Comparison of ENCODE assay signal across 16 cellular contexts in genomic region chr19:58552655-58553054, GRCh38. TPM values are rescaled to one million over a fixed set of nuclear protein-coding genes. Genes with fewer than 3 reads are reported as not detected.
DNase-seq lines count a peak whose midpoint lies in the region; ATAC-seq, FAIRE-seq and TF ChIP-seq lines count a peak whose summit lies in the region.
"Had no signal": no experiment of that assay in that cellular context is flagged by ENCODE, and none has a peak within 500 bp of the region (broad histone marks: within the 10 kb centered on the region; RNA-seq: fewer than 3 reads in every experiment).

No MANE protein-coding gene starts in this region.

- no peak for DNase-seq in HepG2 (ENCODE audit: low spot score)
- DNase-seq in right lobe of liver = no peak
- DNase-seq in T-helper 17 cell = no peak
- no peak for DNase-seq in endodermal cell
- DNase-seq in type B pancreatic cell (ENCODE audit: extremely low spot score, unreplicated experiment) = no peak
- DNase-seq in cerebellar cortex (ENCODE audit: low spot score) = no peak
- DNase-seq in midbrain (lab: John Stamatoyannopoulos, UW) = no peak
- DNase-seq in HT-29 (ENCODE audit: low spot score) = no peak
- DNase-seq: activated CD8-positive, alpha-beta memory T cell treated with anti-CD3 and anti-CD28 coated beads for 24 hours; amniotic stem cell; DMS53; mucosa of descending colon; NCI-H2029; NCI-H526 had no signal

- no peak for TF ChIP-seq EP300 in HepG2 (IDR thresholded peaks at IDR 0.05; ENCODE audit: low read depth in 2 of 2, low read length in 2 of 2)
- TF ChIP-seq EP300 in HepG2 (CRISPR knock-in tag; IDR thresholded peaks at IDR 0.05; ENCODE audit: borderline replicate concordance) = no peak

- H3K9ac ChIP-seq in HepG2 (ENCODE audit: insufficient read depth, low read depth, low read length) (no peak overlapping the region), endodermal cell (ENCODE audit: extremely low read depth, low read length, poor library complexity, severe bottlenecking) (no peak overlapping the region)

- H3K9me3 ChIP-seq in HepG2 (ENCODE audit: low read length) = no peaks in the 10 kb centered on the region
- H3K9me3 ChIP-seq in right lobe of liver = no peaks in the 10 kb centered on the region
- no peaks in the 10 kb centered on the region for H3K9me3 ChIP-seq in T-helper 17 cell (ENCODE audit: control insufficient read depth, low read length, poor library complexity, severe bottlenecking)
- H3K9me3 ChIP-seq in endodermal cell (ENCODE audit: control insufficient read depth, low read length) = no peaks in the 10 kb centered on the region
- H3K9me3 ChIP-seq: mucosa of descending colon had no signal

- H3K27me3 Mint-ChIP-seq in T-helper 17 cell = no peaks in the 10 kb centered on the region
- H3K27me3 Mint-ChIP-seq in endodermal cell (ENCODE audit: insufficient read depth) = no peaks in the 10 kb centered on the region
- H3K27me3 Mint-ChIP-seq in type B pancreatic cell = no peaks in the 10 kb centered on the region

- WGBS in HepG2 (ENCODE audit: low lambda C conversion rate) = 99% methylated on average over 2 of the region's 2 CpGs
- 88% methylated on average over 2 of the region's 2 CpGs for WGBS in right lobe of liver (ENCODE audit: insufficient coverage, low coverage, low lambda C conversion rate, missing lambda C conversion rate)
- WGBS in endodermal cell (ENCODE audit: insufficient coverage in 1 of 2, insufficient read length in 1 of 2), 2 experiments = 85 to 99% methylated on average over 2 of the region's 2 CpGs

- no peak for TF ChIP-seq CTCF in HepG2 (CRISPR knock-in tag; IDR thresholded peaks at IDR 0.05)
- no peak for TF ChIP-seq CTCF in right lobe of liver (IDR thresholded peaks at IDR 0.05)
- no peak for TF ChIP-seq CTCF in endodermal cell (conservative IDR thresholded peaks at IDR 0.05)
- no peak for TF ChIP-seq CTCF in type B pancreatic cell (conservative IDR thresholded peaks at IDR 0.05)

- H2AFZ ChIP-seq in HepG2 (ENCODE audit: low read length) = no peak overlapping the region

- H3K36me3 Mint-ChIP-seq in T-helper 17 cell (ENCODE audit: low read depth) = peaks cover 12% of the 10 kb centered on the region
- H3K36me3 Mint-ChIP-seq in endodermal cell (ENCODE audit: low read depth) = peaks cover 57% of the 10 kb centered on the region
- peaks cover 27% of the 10 kb centered on the region for H3K36me3 Mint-ChIP-seq in type B pancreatic cell

- no peak for TF ChIP-seq RAD21 in HepG2 (CRISPR knock-in tag; IDR thresholded peaks at IDR 0.05)

- POLR2A ChIA-PET in HepG2 (lab: Yijun Ruan, JAX) = interaction anchor here (0.6 to 3.5 kb wide), 3 partner anchors 8 to 33 kb away, joined by 3 to 58 read pairs (median 31); partner anchors contain the start of genes TRIM28 and ZBTB45

- H3K4me3 ChIP-seq in HepG2 (replicated peaks in 1 of 3; ENCODE audit: insufficient read depth in 1 of 3, low read depth in 2 of 3, low read length in 3 of 3) = no peak overlapping the region
- H3K4me3 ChIP-seq in right lobe of liver = no peak overlapping the region
- H3K4me3 ChIP-seq in endodermal cell (ENCODE audit: low read length) = no peak overlapping the region
- H3K4me3 ChIP-seq: mucosa of descending colon had no signal

- H3K79me2 ChIP-seq in HepG2 (ENCODE audit: insufficient read depth, low read length) = peaks cover 26% of the 10 kb centered on the region

- H3K36me3 ChIP-seq in HepG2 (replicated peaks in 1 of 2; ENCODE audit: control insufficient read depth in 1 of 2, insufficient read depth in 2 of 2, low read length in 2 of 2) = peaks cover 35 to 58% of the 10 kb centered on the region in 2 experiments
- peaks cover 17 to 68% (median 37%) of the 10 kb centered on the region in 4 donors for H3K36me3 ChIP-seq in right lobe of liver
- H3K36me3 ChIP-seq in endodermal cell (ENCODE audit: control insufficient read depth, insufficient read depth, low read length) = peaks cover 78% of the 10 kb centered on the region

- CTCF ChIA-PET in HepG2 (lab: Yijun Ruan, JAX; ENCODE audit: low intra/inter-chr PET ratio, low total read pairs) = no interaction called here

- BruUV-seq in HepG2 (replicated peaks; lab: Mats Ljungman, UMichigan) = no TSS peak

- H4K20me1 ChIP-seq in HepG2 (ENCODE audit: insufficient read depth, low read length) = peaks cover 22% of the 10 kb centered on the region

- peaks cover 32% of the 10 kb centered on the region for H3K4me1 ChIP-seq in HepG2 (ENCODE audit: insufficient read depth, low read length)
- peaks cover 0 to 22% (median 6%) of the 10 kb centered on the region in 4 donors for H3K4me1 ChIP-seq in right lobe of liver
- H3K4me1 ChIP-seq in endodermal cell (ENCODE audit: control insufficient read depth, insufficient read depth, low read length) = no peaks in the 10 kb centered on the region

- no peak for ATAC-seq in HepG2
- no peak for ATAC-seq in right lobe of liver
- ATAC-seq in T-helper 17 cell = no peak
- ATAC-seq: esophagus mucosa, mucosa of descending colon had no signal

- H3K4me1 Mint-ChIP-seq in T-helper 17 cell = peaks cover 39% of the 10 kb centered on the region
- H3K4me1 Mint-ChIP-seq in endodermal cell = peaks cover 27% of the 10 kb centered on the region
- H3K4me1 Mint-ChIP-seq in type B pancreatic cell (ENCODE audit: unreplicated experiment) = peaks cover 20% of the 10 kb centered on the region

- FAIRE-seq in HepG2 (lab: Jason Lieb, UNC) = no peak
- FAIRE-seq: colon had no signal

- H3K27ac ChIP-seq in HepG2 (ENCODE audit: extremely low read length, insufficient read depth, low read length) (peak overlapping the region; percentile 34), right lobe of liver (no peak overlapping the region), endodermal cell (ENCODE audit: low read depth, low read length) (no peak overlapping the region)

- H3K4me3 Mint-ChIP-seq in T-helper 17 cell (peak overlapping the region; percentile 73), endodermal cell (no peak overlapping the region), type B pancreatic cell (peak overlapping the region; percentile 13)

- peak overlapping the region; percentile 98 for H3K27ac Mint-ChIP-seq in T-helper 17 cell
- H3K27ac Mint-ChIP-seq in endodermal cell = peak overlapping the region; percentile 24
- H3K27ac Mint-ChIP-seq in type B pancreatic cell = peak overlapping the region; percentile 57

- H3K27me3 ChIP-seq in HepG2 (ENCODE audit: control insufficient read depth in 1 of 2, insufficient read depth in 2 of 2, low read length in 2 of 2) (no peaks in the 10 kb centered on the region), right lobe of liver (no peaks in the 10 kb centered on the region), endodermal cell (ENCODE audit: control insufficient read depth, insufficient read depth, low read length, poor library complexity, severe bottlenecking) (no peaks in the 10 kb centered on the region)

- TF ChIP-seq POLR2A in HepG2 (IDR thresholded peaks at IDR 0.05; ENCODE audit: insufficient read depth in 1 of 2, low read depth in 2 of 2, low read length in 2 of 2) (no peak), right lobe of liver (IDR thresholded peaks at IDR 0.05) (no peak)

- H3K9me3 Mint-ChIP-seq in endodermal cell (no peaks in the 10 kb centered on the region), type B pancreatic cell (no peaks in the 10 kb centered on the region)

- H3K4me2 ChIP-seq in HepG2 (ENCODE audit: low read depth, low read length) = no peak overlapping the region

- intact Hi-C loops in HepG2 (cut with micrococcal nuclease; ENCODE audit: unreplicated experiment) (no loop called here), right lobe of liver (cut with DNase I) (no loop called here)

- in situ Hi-C loops in HepG2 (cut with HindIII; ENCODE audit: extremely low pct_ligation_motif_present, low pct_unique_long_range_greater_than_20kb) = no loop called here

RNA-seq across cellular contexts. Expression of gene CHMP2A, which starts 2.2 kb away (rescaled TPM):
- total RNA-seq in HepG2 (2016; rRNA removed; fragmentation: Illumina TruSeq; extraction: Trizol) = 55.0 and 70.9 TPM in 2 replicates
- 45.6 and 61.8 TPM in 2 replicates for total RNA-seq in HepG2 (2016; cell fraction: cytosol; rRNA removed; fragmentation: Illumina TruSeq; extraction: Trizol; ENCODE audit: low read depth)
- total RNA-seq in HepG2 (2016; cell fraction: insoluble cytoplasmic fraction; rRNA removed; fragmentation: Illumina TruSeq; extraction: Trizol) = 56.2 and 72.4 TPM in 2 replicates
- 35.3 and 50.0 TPM in 2 replicates for total RNA-seq in HepG2 (2016; cell fraction: membrane; rRNA removed; fragmentation: Illumina TruSeq; extraction: Trizol)
- 22.1 and 25.7 TPM in 2 replicates for total RNA-seq in HepG2 (2016; cell fraction: nucleus; rRNA removed; fragmentation: Illumina TruSeq; extraction: Trizol)
- 49.7 and 51.4 TPM in 2 replicates for polyA plus RNA-seq in HepG2 (2011; rRNA removed)
- 61.9 and 66.7 TPM in 2 replicates for polyA plus RNA-seq in HepG2 (2011; cell fraction: cytosol; rRNA removed)
- 108 and 113 TPM in 2 replicates for polyA plus RNA-seq in HepG2 (2011; cell fraction: nucleus; rRNA removed)
- 41.7 and 46.0 TPM in 2 replicates for polyA plus RNA-seq in HepG2 (2012)
- polyA plus RNA-seq in HepG2 (2016; cell fraction: cytosol; fragmentation: Illumina TruSeq; extraction: Trizol; ENCODE audit: low read depth) = 56.7 and 73.4 TPM in 2 replicates
- 88.0 and 94.2 TPM in 2 replicates for polyA plus RNA-seq in HepG2 (2016; cell fraction: insoluble cytoplasmic fraction; fragmentation: Illumina TruSeq; extraction: Trizol; ENCODE audit: low read depth)
- 38.7 and 48.0 TPM in 2 replicates for polyA plus RNA-seq in HepG2 (2016; cell fraction: membrane; fragmentation: Illumina TruSeq; extraction: Trizol; ENCODE audit: low read depth)
- polyA plus RNA-seq in HepG2 (2016; cell fraction: nucleus; fragmentation: Illumina TruSeq; extraction: Trizol; ENCODE audit: insufficient read depth, low read depth) = 55.6 and 56.2 TPM in 2 replicates
- polyA minus RNA-seq in HepG2 (2011; rRNA and poly(A)+ RNA removed; ENCODE audit: low replicate concordance) = 46.3 and 131 TPM in 2 replicates
- polyA minus RNA-seq in HepG2 (2011; cell fraction: cytosol; rRNA and poly(A)+ RNA removed) = 25.4 and 27.7 TPM in 2 replicates
- polyA minus RNA-seq in HepG2 (2011; cell fraction: nucleus; rRNA and poly(A)+ RNA removed) = 21.0 and 24.5 TPM in 2 replicates
- 10 to 100 TPM; 62.1 to 90.9 (median 70.7) TPM for total RNA-seq in right lobe of liver
- 10 to 100 TPM; 74.8 to 88.8 TPM for total RNA-seq in T-helper 17 cell
- total RNA-seq in endodermal cell = 100 to 1,000 TPM in 1 of 2 donors, 10 to 100 TPM in 1; 97.7 to 147 TPM
- polyA plus RNA-seq in endodermal cell (2013, experiment 1 of 2) = 99.3 TPM
- 93.6 TPM for polyA plus RNA-seq in endodermal cell (2013, experiment 2 of 2)
- 86.5 and 97.7 TPM in 2 replicates for total RNA-seq in type B pancreatic cell (ENCODE audit: low replicate concordance)
- total RNA-seq in HT-29 (2014; rRNA removed; shearing (Covaris generic)) = 236 and 268 TPM in 2 replicates

RNA-seq across cellular contexts. Expression of gene UBE2M, which starts 5.8 kb away (rescaled TPM):
- total RNA-seq in HepG2 (2016; rRNA removed; fragmentation: Illumina TruSeq; extraction: Trizol) (29.5 and 36.2 TPM in 2 replicates), right lobe of liver (10 to 100 TPM; 16.0 to 23.5 (median 20.7) TPM), T-helper 17 cell (10 to 100 TPM; 36.1 to 63.5 TPM), endodermal cell (100 to 1,000 TPM in 1 of 2 donors, 10 to 100 TPM in 1; 90.8 to 116 TPM), type B pancreatic cell (ENCODE audit: low replicate concordance) (78.0 and 81.9 TPM in 2 replicates)
- total RNA-seq in HepG2 (2016; cell fraction: cytosol; rRNA removed; fragmentation: Illumina TruSeq; extraction: Trizol; ENCODE audit: low read depth) = 14.2 and 15.5 TPM in 2 replicates
- total RNA-seq in HepG2 (2016; cell fraction: insoluble cytoplasmic fraction; rRNA removed; fragmentation: Illumina TruSeq; extraction: Trizol) = 25.4 and 36.1 TPM in 2 replicates
- total RNA-seq in HepG2 (2016; cell fraction: membrane; rRNA removed; fragmentation: Illumina TruSeq; extraction: Trizol) = 26.0 and 30.0 TPM in 2 replicates
- 14.4 and 19.6 TPM in 2 replicates for total RNA-seq in HepG2 (2016; cell fraction: nucleus; rRNA removed; fragmentation: Illumina TruSeq; extraction: Trizol)
- polyA plus RNA-seq in HepG2 (2011; rRNA removed) = 50.3 and 55.5 TPM in 2 replicates
- 32.0 and 34.7 TPM in 2 replicates for polyA plus RNA-seq in HepG2 (2011; cell fraction: cytosol; rRNA removed)
- 59.9 and 61.9 TPM in 2 replicates for polyA plus RNA-seq in HepG2 (2011; cell fraction: nucleus; rRNA removed)
- polyA plus RNA-seq in HepG2 (2012) = 47.3 and 47.7 TPM in 2 replicates
- polyA plus RNA-seq in HepG2 (2016; cell fraction: cytosol; fragmentation: Illumina TruSeq; extraction: Trizol; ENCODE audit: low read depth) = 22.8 and 27.9 TPM in 2 replicates
- polyA plus RNA-seq in HepG2 (2016; cell fraction: insoluble cytoplasmic fraction; fragmentation: Illumina TruSeq; extraction: Trizol; ENCODE audit: low read depth) = 54.2 and 62.5 TPM in 2 replicates
- 30.4 and 40.6 TPM in 2 replicates for polyA plus RNA-seq in HepG2 (2016; cell fraction: membrane; fragmentation: Illumina TruSeq; extraction: Trizol; ENCODE audit: low read depth)
- 53.2 and 66.7 TPM in 2 replicates for polyA plus RNA-seq in HepG2 (2016; cell fraction: nucleus; fragmentation: Illumina TruSeq; extraction: Trizol; ENCODE audit: insufficient read depth, low read depth)
- polyA minus RNA-seq in HepG2 (2011; rRNA and poly(A)+ RNA removed; ENCODE audit: low replicate concordance) = 39.7 and 154 TPM in 2 replicates
- polyA minus RNA-seq in HepG2 (2011; cell fraction: cytosol; rRNA and poly(A)+ RNA removed) = 26.9 and 27.3 TPM in 2 replicates
- 20.8 and 23.0 TPM in 2 replicates for polyA minus RNA-seq in HepG2 (2011; cell fraction: nucleus; rRNA and poly(A)+ RNA removed)
- 92.6 TPM for polyA plus RNA-seq in endodermal cell (2013, experiment 1 of 2)
- polyA plus RNA-seq in endodermal cell (2013, experiment 2 of 2) = 101 TPM
- total RNA-seq in HT-29 (2014; rRNA removed; shearing (Covaris generic)) = 201 and 242 TPM in 2 replicates

RNA-seq across cellular contexts. Expression of gene TRIM28, which starts 8.8 kb away (rescaled TPM):
- 302 and 361 TPM in 2 replicates for total RNA-seq in HepG2 (2016; rRNA removed; fragmentation: Illumina TruSeq; extraction: Trizol)
- total RNA-seq in HepG2 (2016; cell fraction: cytosol; rRNA removed; fragmentation: Illumina TruSeq; extraction: Trizol; ENCODE audit: low read depth) = 29.3 and 34.8 TPM in 2 replicates
- 282 and 373 TPM in 2 replicates for total RNA-seq in HepG2 (2016; cell fraction: insoluble cytoplasmic fraction; rRNA removed; fragmentation: Illumina TruSeq; extraction: Trizol)
- total RNA-seq in HepG2 (2016; cell fraction: membrane; rRNA removed; fragmentation: Illumina TruSeq; extraction: Trizol) = 118 and 119 TPM in 2 replicates
- 266 and 307 TPM in 2 replicates for total RNA-seq in HepG2 (2016; cell fraction: nucleus; rRNA removed; fragmentation: Illumina TruSeq; extraction: Trizol)
- 439 and 461 TPM in 2 replicates for polyA plus RNA-seq in HepG2 (2011; rRNA removed)
- polyA plus RNA-seq in HepG2 (2011; cell fraction: cytosol; rRNA removed) = 192 and 284 TPM in 2 replicates
- polyA plus RNA-seq in HepG2 (2011; cell fraction: nucleus; rRNA removed) = 913 and 1,149 TPM in 2 replicates
- polyA plus RNA-seq in HepG2 (2012) = 400 and 525 TPM in 2 replicates
- polyA plus RNA-seq in HepG2 (2016; cell fraction: cytosol; fragmentation: Illumina TruSeq; extraction: Trizol; ENCODE audit: low read depth) = 31.8 and 43.0 TPM in 2 replicates
- polyA plus RNA-seq in HepG2 (2016; cell fraction: insoluble cytoplasmic fraction; fragmentation: Illumina TruSeq; extraction: Trizol; ENCODE audit: low read depth) = 296 and 460 TPM in 2 replicates
- polyA plus RNA-seq in HepG2 (2016; cell fraction: membrane; fragmentation: Illumina TruSeq; extraction: Trizol; ENCODE audit: low read depth) = 94.7 and 105 TPM in 2 replicates
- 574 and 592 TPM in 2 replicates for polyA plus RNA-seq in HepG2 (2016; cell fraction: nucleus; fragmentation: Illumina TruSeq; extraction: Trizol; ENCODE audit: insufficient read depth, low read depth)
- polyA minus RNA-seq in HepG2 (2011; rRNA and poly(A)+ RNA removed; ENCODE audit: low replicate concordance) = 1,983 and 2,170 TPM in 2 replicates
- polyA minus RNA-seq in HepG2 (2011; cell fraction: cytosol; rRNA and poly(A)+ RNA removed) = 465 and 488 TPM in 2 replicates
- 351 and 419 TPM in 2 replicates for polyA minus RNA-seq in HepG2 (2011; cell fraction: nucleus; rRNA and poly(A)+ RNA removed)
- total RNA-seq in right lobe of liver = 100 to 1,000 TPM in 3 of 6 experiments, 10 to 100 TPM in 3; 75.4 to 106 (median 94.7) TPM
- 100 to 1,000 TPM; 427 to 525 TPM for total RNA-seq in T-helper 17 cell
- 100 to 1,000 TPM; 809 to 859 TPM for total RNA-seq in endodermal cell
- 758 TPM for polyA plus RNA-seq in endodermal cell (2013, experiment 1 of 2)
- polyA plus RNA-seq in endodermal cell (2013, experiment 2 of 2) = 628 TPM
- 401 and 679 TPM in 2 replicates for total RNA-seq in type B pancreatic cell (ENCODE audit: low replicate concordance)
- total RNA-seq in HT-29 (2014; rRNA removed; shearing (Covaris generic)) = 1,771 and 1,829 TPM in 2 replicates

RNA-seq across cellular contexts. Expression of gene MZF1, which starts 20.5 kb away (rescaled TPM):
- total RNA-seq in HepG2 (2016; rRNA removed; fragmentation: Illumina TruSeq; extraction: Trizol) = 1.3 and 3.1 TPM in 2 replicates
- 0.97 and 1.1 TPM in 2 replicates for total RNA-seq in HepG2 (2016; cell fraction: cytosol; rRNA removed; fragmentation: Illumina TruSeq; extraction: Trizol; ENCODE audit: low read depth)
- total RNA-seq in HepG2 (2016; cell fraction: insoluble cytoplasmic fraction; rRNA removed; fragmentation: Illumina TruSeq; extraction: Trizol) = 1.0 and 3.4 TPM in 2 replicates
- 1.1 and 1.4 TPM in 2 replicates for total RNA-seq in HepG2 (2016; cell fraction: membrane; rRNA removed; fragmentation: Illumina TruSeq; extraction: Trizol)
- 3.8 and 4.3 TPM in 2 replicates for total RNA-seq in HepG2 (2016; cell fraction: nucleus; rRNA removed; fragmentation: Illumina TruSeq; extraction: Trizol)
- 8.1 and 10.0 TPM in 2 replicates for polyA plus RNA-seq in HepG2 (2011; rRNA removed)
- polyA plus RNA-seq in HepG2 (2011; cell fraction: cytosol; rRNA removed) = 3.4 and 6.6 TPM in 2 replicates
- polyA plus RNA-seq in HepG2 (2011; cell fraction: nucleus; rRNA removed) = 73.5 and 84.6 TPM in 2 replicates
- 4.8 and 6.6 TPM in 2 replicates for polyA plus RNA-seq in HepG2 (2012)
- polyA plus RNA-seq in HepG2 (2016; cell fraction: cytosol; fragmentation: Illumina TruSeq; extraction: Trizol; ENCODE audit: low read depth) = 0.12 and 0.23 TPM in 2 replicates
- 1.3 and 1.5 TPM in 2 replicates for polyA plus RNA-seq in HepG2 (2016; cell fraction: insoluble cytoplasmic fraction; fragmentation: Illumina TruSeq; extraction: Trizol; ENCODE audit: low read depth)
- polyA plus RNA-seq in HepG2 (2016; cell fraction: membrane; fragmentation: Illumina TruSeq; extraction: Trizol; ENCODE audit: low read depth) = 0.18 and 0.57 TPM in 2 replicates
- 15.9 and 16.0 TPM in 2 replicates for polyA plus RNA-seq in HepG2 (2016; cell fraction: nucleus; fragmentation: Illumina TruSeq; extraction: Trizol; ENCODE audit: insufficient read depth, low read depth)
- 12.8 and 32.3 TPM in 2 replicates for polyA minus RNA-seq in HepG2 (2011; rRNA and poly(A)+ RNA removed; ENCODE audit: low replicate concordance)
- 1.9 and 3.2 TPM in 2 replicates for polyA minus RNA-seq in HepG2 (2011; cell fraction: cytosol; rRNA and poly(A)+ RNA removed)
- 11.1 and 11.8 TPM in 2 replicates for polyA minus RNA-seq in HepG2 (2011; cell fraction: nucleus; rRNA and poly(A)+ RNA removed)
- total RNA-seq in right lobe of liver = 10 to 100 TPM in 5 of 6 experiments, 1 to 10 TPM in 1; 8.2 to 19.9 (median 14.1) TPM
- 10 to 100 TPM; 29.9 to 34.0 TPM for total RNA-seq in T-helper 17 cell
- total RNA-seq in endodermal cell = 10 to 100 TPM; 24.3 to 33.1 TPM
- 26.1 TPM for polyA plus RNA-seq in endodermal cell (2013, experiment 1 of 2)
- 22.6 TPM for polyA plus RNA-seq in endodermal cell (2013, experiment 2 of 2)
- 22.9 and 30.0 TPM in 2 replicates for total RNA-seq in type B pancreatic cell (ENCODE audit: low replicate concordance)
- 92.5 and 94.8 TPM in 2 replicates for total RNA-seq in HT-29 (2014; rRNA removed; shearing (Covaris generic))

RNA-seq across cellular contexts. Expression of gene ZBTB45, which starts 33.0 kb away (rescaled TPM):
- 2.0 and 3.7 TPM in 2 replicates for total RNA-seq in HepG2 (2016; rRNA removed; fragmentation: Illumina TruSeq; extraction: Trizol)
- 1.0 and 1.1 TPM in 2 replicates for total RNA-seq in HepG2 (2016; cell fraction: cytosol; rRNA removed; fragmentation: Illumina TruSeq; extraction: Trizol; ENCODE audit: low read depth)
- 1.9 and 3.8 TPM in 2 replicates for total RNA-seq in HepG2 (2016; cell fraction: insoluble cytoplasmic fraction; rRNA removed; fragmentation: Illumina TruSeq; extraction: Trizol)
- total RNA-seq in HepG2 (2016; cell fraction: membrane; rRNA removed; fragmentation: Illumina TruSeq; extraction: Trizol) = 2.8 TPM in 2 replicates
- total RNA-seq in HepG2 (2016; cell fraction: nucleus; rRNA removed; fragmentation: Illumina TruSeq; extraction: Trizol) = 2.7 and 3.4 TPM in 2 replicates
- polyA plus RNA-seq in HepG2 (2011; rRNA removed) = 3.0 and 3.2 TPM in 2 replicates
- polyA plus RNA-seq in HepG2 (2011; cell fraction: cytosol; rRNA removed) = 1.7 and 2.6 TPM in 2 replicates
- 10.2 and 12.2 TPM in 2 replicates for polyA plus RNA-seq in HepG2 (2011; cell fraction: nucleus; rRNA removed)
- polyA plus RNA-seq in HepG2 (2012) = 2.7 and 4.2 TPM in 2 replicates
- polyA plus RNA-seq in HepG2 (2016; cell fraction: cytosol; fragmentation: Illumina TruSeq; extraction: Trizol; ENCODE audit: low read depth) = 0.78 and 0.83 TPM in 2 replicates
- polyA plus RNA-seq in HepG2 (2016; cell fraction: insoluble cytoplasmic fraction; fragmentation: Illumina TruSeq; extraction: Trizol; ENCODE audit: low read depth) = 3.5 and 3.8 TPM in 2 replicates
- 2.0 and 2.4 TPM in 2 replicates for polyA plus RNA-seq in HepG2 (2016; cell fraction: membrane; fragmentation: Illumina TruSeq; extraction: Trizol; ENCODE audit: low read depth)
- polyA plus RNA-seq in HepG2 (2016; cell fraction: nucleus; fragmentation: Illumina TruSeq; extraction: Trizol; ENCODE audit: insufficient read depth, low read depth) = 6.2 and 6.8 TPM in 2 replicates
- 6.6 and 8.8 TPM in 2 replicates for polyA minus RNA-seq in HepG2 (2011; rRNA and poly(A)+ RNA removed; ENCODE audit: low replicate concordance)
- 2.9 and 3.8 TPM in 2 replicates for polyA minus RNA-seq in HepG2 (2011; cell fraction: cytosol; rRNA and poly(A)+ RNA removed)
- 7.0 and 7.3 TPM in 2 replicates for polyA minus RNA-seq in HepG2 (2011; cell fraction: nucleus; rRNA and poly(A)+ RNA removed)
- total RNA-seq in right lobe of liver = 1 to 10 TPM; 3.5 to 4.8 (median 4.3) TPM
- total RNA-seq in T-helper 17 cell = 1 to 10 TPM; 7.0 to 8.2 TPM
- total RNA-seq in endodermal cell = 10 to 100 TPM; 19.0 to 19.4 TPM
- polyA plus RNA-seq in endodermal cell (2013, experiment 1 of 2) = 19.3 TPM
- 18.3 TPM for polyA plus RNA-seq in endodermal cell (2013, experiment 2 of 2)
- 18.6 and 20.2 TPM in 2 replicates for total RNA-seq in type B pancreatic cell (ENCODE audit: low replicate concordance)
- total RNA-seq in HT-29 (2014; rRNA removed; shearing (Covaris generic)) = 25.6 and 27.4 TPM in 2 replicates

Comparison
In these comparisons a context has a peak if more than half of its experiments do, and no peak if none do; other contexts are left out.
1. H3K27ac Mint-ChIP-seq: peak in every context shown above with its lines; median percentile 98 in T-helper 17 cell; 57 in type B pancreatic cell; 24 in endodermal cell.